ENCODE assay signal across 1 cellular context in genomic region chr17:67594115-67594878, GRCh38.
TF ChIP-seq lines count a peak whose summit lies in the region.

No MANE protein-coding gene starts in this region.

TF ChIP-seq in GM12878, 131 proteins besides CTCF, POLR2A, EP300 and RAD21 (continued from another document):
- TF ChIP-seq CREM (IDR thresholded peaks at IDR 0.05; ENCODE audit: low read depth) (0 out of 2 replicates have a peak, but pooled peaks have one; percentile 27), YY1 (IDR thresholded peaks at IDR 0.05; ENCODE audit: low read depth, low read length) (peak; percentile 88), YBX1 (IDR thresholded peaks at IDR 0.05) (no peak), MYC (IDR thresholded peaks at IDR 0.05; ENCODE audit: insufficient read depth, insufficient read length, insufficient replicate concordance, low read length, severe bottlenecking) (no peak), ATF7 (IDR thresholded peaks at IDR 0.05; ENCODE audit: low read depth) (peak; percentile 39; the same call in 1 of the 2 replicates), SUPT20H (IDR thresholded peaks at IDR 0.05; ENCODE audit: borderline replicate concordance, control insufficient read depth, low read depth, low read length) (no peak), USF1 (IDR thresholded peaks at IDR 0.05; ENCODE audit: borderline replicate concordance, extremely low read length, insufficient read depth, low read depth, low read length) (no peak), BMI1 (IDR thresholded peaks at IDR 0.05; ENCODE audit: borderline replicate concordance) (no peak), MXI1 (IDR thresholded peaks at IDR 0.05; ENCODE audit: low read depth, low read length) (0 out of 2 replicates have a peak, but pooled peaks have one; percentile 12), FOXK2 (IDR thresholded peaks at IDR 0.05) (no peak), MAX (IDR thresholded peaks at IDR 0.05; ENCODE audit: low read depth, low read length) (peak; percentile 40; the same call in 1 of the 2 replicates), PML (IDR thresholded peaks at IDR 0.05; ENCODE audit: low read length) (peak; percentile 75; the same call in 1 of the 2 replicates), NR2F1 (conservative IDR thresholded peaks at IDR 0.05) (peak; percentile 66), KLF5 (IDR thresholded peaks at IDR 0.05; ENCODE audit: partially characterized antibody) (no peak), ATF2 (IDR thresholded peaks at IDR 0.05; ENCODE audit: low read length) (peak; percentile 99), FOXM1 (IDR thresholded peaks at IDR 0.05; ENCODE audit: low read depth, low read length) (peak; percentile 84; the same call in 1 of the 2 replicates), PAX5 (IDR thresholded peaks at IDR 0.05; ENCODE audit: borderline replicate concordance, low read depth, low read length) (peak; percentile 63; the same call in 1 of the 2 replicates)
- TF ChIP-seq, protein P1, sequence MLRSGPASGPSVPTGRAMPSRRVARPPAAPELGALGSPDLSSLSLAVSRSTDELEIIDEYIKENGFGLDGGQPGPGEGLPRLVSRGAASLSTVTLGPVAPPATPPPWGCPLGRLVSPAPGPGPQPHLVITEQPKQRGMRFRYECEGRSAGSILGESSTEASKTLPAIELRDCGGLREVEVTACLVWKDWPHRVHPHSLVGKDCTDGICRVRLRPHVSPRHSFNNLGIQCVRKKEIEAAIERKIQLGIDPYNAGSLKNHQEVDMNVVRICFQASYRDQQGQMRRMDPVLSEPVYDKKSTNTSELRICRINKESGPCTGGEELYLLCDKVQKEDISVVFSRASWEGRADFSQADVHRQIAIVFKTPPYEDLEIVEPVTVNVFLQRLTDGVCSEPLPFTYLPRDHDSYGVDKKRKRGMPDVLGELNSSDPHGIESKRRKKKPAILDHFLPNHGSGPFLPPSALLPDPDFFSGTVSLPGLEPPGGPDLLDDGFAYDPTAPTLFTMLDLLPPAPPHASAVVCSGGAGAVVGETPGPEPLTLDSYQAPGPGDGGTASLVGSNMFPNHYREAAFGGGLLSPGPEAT (IDR thresholded peaks at IDR 0.05; ENCODE audit: low read depth) = peak; percentile 67; the same call in 1 of the 2 replicates
